Comparison of ENCODE assay signal across 24 cellular contexts in the genomic region with DNA sequence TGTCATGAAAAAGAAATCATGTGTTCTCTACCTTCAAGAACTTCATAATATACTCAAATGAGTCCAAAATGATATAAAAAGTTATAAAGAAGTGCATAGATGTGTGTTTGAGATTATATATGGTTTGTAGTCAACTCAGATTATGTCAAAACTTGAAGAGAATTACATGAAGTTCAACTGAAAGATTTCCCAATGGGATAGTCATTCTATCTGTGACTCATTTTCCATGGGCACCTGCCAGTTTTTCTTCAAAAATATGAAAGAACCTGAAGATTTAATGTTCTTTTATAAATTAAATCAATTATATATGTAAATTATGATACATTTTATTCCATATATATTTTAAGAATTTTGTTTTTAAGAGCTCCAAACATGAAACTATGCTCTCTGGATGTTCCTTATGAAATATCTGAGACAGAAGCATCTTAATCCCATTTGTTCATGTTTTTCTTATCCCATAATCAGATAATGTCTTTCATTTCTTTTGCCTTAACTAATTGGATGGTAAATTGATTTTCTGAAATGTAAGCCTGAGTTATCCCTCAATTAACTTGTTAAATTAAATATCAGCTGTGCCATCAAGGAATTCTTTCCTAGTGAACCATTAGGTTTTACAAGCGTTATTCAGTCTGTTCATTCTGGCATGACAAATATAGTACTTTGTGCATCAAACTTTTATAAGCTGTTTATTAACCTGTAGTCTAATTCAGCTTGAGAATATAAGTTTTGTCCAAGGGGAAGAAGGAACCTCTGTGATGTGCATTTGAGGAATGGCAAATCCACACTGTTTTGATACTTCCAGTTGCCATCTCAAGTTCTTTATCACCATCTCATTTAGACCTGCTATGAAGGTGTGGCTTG.
"Had no signal": no experiment of that assay in that cellular context is flagged by ENCODE, and none has a peak within 500 bp of the region (broad histone marks: within the 10 kb centered on the region; RNA-seq: fewer than 3 reads in every experiment).

No MANE protein-coding gene starts in this region.

- H3K27me3 ChIP-seq: foreskin keratinocyte, stomach, transverse colon had no signal

- H3K4me3 Mint-ChIP-seq: activated CD4-positive, alpha-beta memory T cell treated with anti-CD3 and anti-CD28 coated beads, Interleukin-2, amount 10 ng/mL, durations not matched to agents 7 days and 5 days; activated CD4-positive, alpha-beta T cell treated with anti-CD3 and anti-CD28 coated beads, Interleukin-2, amount 10 ng/mL, durations not matched to agents 24 days and 14 days; activated naive CD4-positive, alpha-beta T cell treated with anti-CD3 and anti-CD28 coated beads for 36 hours; activated naive CD8-positive, alpha-beta T cell treated with anti-CD3 and anti-CD28 coated beads, Interleukin-2, amount 10 ng/mL, durations not matched to agents 7 days and 5 days; activated T-cell treated with anti-CD3 and anti-CD28 coated beads, Interleukin-2, amount 50 U/mL, for 72 hours; dendritic cell treated with granulocyte-macrophage colony-stimulating factor and Interleukin-4, amounts not matched to agents 40 ng/mL and 50 ng/mL, for 4 days; stimulated activated memory B cell treated with anti-CD40 and anti-IgM and Interleukin-4, amounts not matched to agents 10 μg/mL and 1 μg/mL and 100 μg/mL, for 72 hours had no signal

- H3K4me1 Mint-ChIP-seq: activated CD4-positive, alpha-beta memory T cell treated with anti-CD3 and anti-CD28 coated beads, Interleukin-2, amount 10 ng/mL, durations not matched to agents 7 days and 5 days; activated CD4-positive, alpha-beta T cell treated with anti-CD3 and anti-CD28 coated beads, Interleukin-2, amount 10 ng/mL, durations not matched to agents 24 days and 14 days; activated naive CD8-positive, alpha-beta T cell treated with anti-CD3 and anti-CD28 coated beads, Interleukin-2, amount 10 ng/mL, durations not matched to agents 7 days and 5 days; stimulated activated memory B cell treated with anti-CD40 and anti-IgM and Interleukin-4, amounts not matched to agents 10 μg/mL and 1 μg/mL and 100 μg/mL, for 72 hours had no signal

- H3K9me3 Mint-ChIP-seq: activated CD4-positive, alpha-beta memory T cell treated with anti-CD3 and anti-CD28 coated beads, Interleukin-2, amount 10 ng/mL, durations not matched to agents 7 days and 5 days; activated CD4-positive, alpha-beta T cell treated with anti-CD3 and anti-CD28 coated beads, Interleukin-2, amount 10 ng/mL, durations not matched to agents 24 days and 14 days; activated naive CD4-positive, alpha-beta T cell treated with anti-CD3 and anti-CD28 coated beads for 36 hours; dendritic cell treated with granulocyte-macrophage colony-stimulating factor and Interleukin-4, amounts not matched to agents 40 ng/mL and 50 ng/mL, for 4 days; stimulated activated memory B cell treated with anti-CD40 and anti-IgM and Interleukin-4, amounts not matched to agents 10 μg/mL and 1 μg/mL and 100 μg/mL, for 72 hours had no signal

- DNase-seq: activated CD4-positive, alpha-beta memory T cell treated with anti-CD3 and anti-CD28 coated beads, Interleukin-2, amount 10 ng/mL, durations not matched to agents 7 days and 5 days; activated CD4-positive, alpha-beta T cell treated with anti-CD3 and anti-CD28 coated beads, Interleukin-2, amount 10 ng/mL, durations not matched to agents 24 days and 14 days; activated effector memory CD4-positive, alpha-beta T cell treated with Interleukin-2 at 50 U/mL for 16 hours; activated naive CD4-positive, alpha-beta T cell treated with anti-CD3 and anti-CD28 coated beads for 36 hours; activated naive CD8-positive, alpha-beta T cell treated with anti-CD3 and anti-CD28 coated beads, Interleukin-2, amount 10 ng/mL, durations not matched to agents 7 days and 5 days; activated T-cell treated with anti-CD3 and anti-CD28 coated beads, Interleukin-2, amount 50 U/mL, for 72 hours; amygdala; effector CD4-positive, alpha-beta T cell; erythroblast; kidney glomerular epithelial cell; left ventricle myocardium inferior; midbrain; nucleus accumbens; stimulated activated CD4-positive, alpha-beta T cell treated with anti-CD3 and anti-CD28 coated beads, Interleukin-15, amount 100 ng/mL, for 24 hours; stomach; transverse colon had no signal

- H3K27ac Mint-ChIP-seq: activated CD4-positive, alpha-beta memory T cell treated with anti-CD3 and anti-CD28 coated beads, Interleukin-2, amount 10 ng/mL, durations not matched to agents 7 days and 5 days; activated CD4-positive, alpha-beta T cell treated with anti-CD3 and anti-CD28 coated beads, Interleukin-2, amount 10 ng/mL, durations not matched to agents 24 days and 14 days; activated naive CD4-positive, alpha-beta T cell treated with anti-CD3 and anti-CD28 coated beads for 36 hours; activated naive CD8-positive, alpha-beta T cell treated with anti-CD3 and anti-CD28 coated beads, Interleukin-2, amount 10 ng/mL, durations not matched to agents 7 days and 5 days; activated T-cell treated with anti-CD3 and anti-CD28 coated beads, Interleukin-2, amount 50 U/mL, for 72 hours; dendritic cell treated with granulocyte-macrophage colony-stimulating factor and Interleukin-4, amounts not matched to agents 40 ng/mL and 50 ng/mL, for 4 days; stimulated activated memory B cell treated with anti-CD40 and anti-IgM and Interleukin-4, amounts not matched to agents 10 μg/mL and 1 μg/mL and 100 μg/mL, for 72 hours had no signal

- H3K36me3 Mint-ChIP-seq: activated naive CD8-positive, alpha-beta T cell treated with anti-CD3 and anti-CD28 coated beads, Interleukin-2, amount 10 ng/mL, durations not matched to agents 7 days and 5 days; stimulated activated memory B cell treated with anti-CD40 and anti-IgM and Interleukin-4, amounts not matched to agents 10 μg/mL and 1 μg/mL and 100 μg/mL, for 72 hours had no signal

- ATAC-seq: activated CD4-positive, CD25-positive, alpha-beta regulatory T cell treated with anti-CD3 and anti-CD28 coated beads, Interleukin-2, amount 50 U/mL, for 24 hours; activated T-cell treated with anti-CD3 and anti-CD28 coated beads, Interleukin-2, amount 50 U/mL, for 72 hours; foreskin keratinocyte; sciatic nerve; stimulated activated memory B cell treated with anti-CD40 and anti-IgM and Interleukin-4, amounts not matched to agents 10 μg/mL and 1 μg/mL and 100 μg/mL, for 72 hours had no signal

- H3K36me3 ChIP-seq: left ventricle myocardium inferior, stomach, transverse colon had no signal

- H3K27me3 Mint-ChIP-seq: activated CD4-positive, alpha-beta memory T cell treated with anti-CD3 and anti-CD28 coated beads, Interleukin-2, amount 10 ng/mL, durations not matched to agents 7 days and 5 days; activated CD4-positive, alpha-beta T cell treated with anti-CD3 and anti-CD28 coated beads, Interleukin-2, amount 10 ng/mL, durations not matched to agents 24 days and 14 days; activated naive CD8-positive, alpha-beta T cell treated with anti-CD3 and anti-CD28 coated beads, Interleukin-2, amount 10 ng/mL, durations not matched to agents 7 days and 5 days; dendritic cell treated with granulocyte-macrophage colony-stimulating factor and Interleukin-4, amounts not matched to agents 40 ng/mL and 50 ng/mL, for 4 days; stimulated activated memory B cell treated with anti-CD40 and anti-IgM and Interleukin-4, amounts not matched to agents 10 μg/mL and 1 μg/mL and 100 μg/mL, for 72 hours had no signal

- FAIRE-seq: endometrium, urothelium cell line had no signal

- H3K4me3 ChIP-seq: left ventricle myocardium inferior, smooth muscle cell, stomach, transverse colon had no signal
